19 cellular contexts compared by ENCODE assay signal in genomic region chr2:22377251-22377650, GRCh38.
"Had no signal": no experiment of that assay in that cellular context is flagged by ENCODE, and none has a peak within 500 bp of the region (broad histone marks: within the 10 kb centered on the region; RNA-seq: fewer than 3 reads in every experiment).

No MANE protein-coding gene starts in this region.

- H3K9me3 Mint-ChIP-seq: nephron progenitor cell had no signal

- H3K4me3 Mint-ChIP-seq: effector memory CD8-positive, alpha-beta T cell; naive thymus-derived CD4-positive, alpha-beta T cell; nephron progenitor cell had no signal

- H3K4me1 Mint-ChIP-seq: naive thymus-derived CD4-positive, alpha-beta T cell; nephron progenitor cell had no signal

- H3K36me3 Mint-ChIP-seq: naive thymus-derived CD4-positive, alpha-beta T cell had no signal

- H3K27ac Mint-ChIP-seq: effector memory CD8-positive, alpha-beta T cell; naive thymus-derived CD4-positive, alpha-beta T cell; nephron progenitor cell had no signal

- DNase-seq: effector memory CD8-positive, alpha-beta T cell; esophagus squamous epithelium; foreskin fibroblast; left colon; left ventricle myocardium superior; naive thymus-derived CD4-positive, alpha-beta T cell; nephron progenitor cell; posterior cingulate gyrus; sigmoid colon; stimulated activated CD4-positive, alpha-beta T cell treated with anti-CD3 and anti-CD28 coated beads, Interleukin-12 subunit alpha, Interleukin-12 subunit beta, amount 100 ng/mL, for 4 hours; stimulated activated naive CD4-positive, alpha-beta T cell; stomach; substantia nigra; transverse colon had no signal

- H3K27ac ChIP-seq: esophagus squamous epithelium, gastroesophageal sphincter, right atrium auricular region, sigmoid colon, skin epidermis, stomach, thoracic aorta, transverse colon had no signal

- ATAC-seq: effector memory CD8-positive, alpha-beta T cell; gastroesophageal sphincter; left colon; left ventricle myocardium superior; naive thymus-derived CD4-positive, alpha-beta T cell had no signal

- H3K9me3 ChIP-seq: esophagus squamous epithelium, gastroesophageal sphincter, right atrium auricular region, sigmoid colon, stomach, thoracic aorta, transverse colon had no signal

- H3K4me1 ChIP-seq: esophagus squamous epithelium, gastroesophageal sphincter, right atrium auricular region, stomach, transverse colon had no signal

- H3K4me3 ChIP-seq: esophagus squamous epithelium, gastroesophageal sphincter, lung, right atrium auricular region, sigmoid colon, skin epidermis, stomach, thoracic aorta, transverse colon had no signal

- H3K36me3 ChIP-seq: esophagus squamous epithelium, gastroesophageal sphincter, right atrium auricular region, sigmoid colon, stomach, thoracic aorta, transverse colon had no signal

- H3K27me3 ChIP-seq: esophagus squamous epithelium, gastroesophageal sphincter, right atrium auricular region, sigmoid colon, stomach, transverse colon had no signal

- H3K27me3 Mint-ChIP-seq: effector memory CD8-positive, alpha-beta T cell; naive thymus-derived CD4-positive, alpha-beta T cell had no signal
